Comparison of ENCODE assay signal across 21 cellular contexts in the genomic region with DNA sequence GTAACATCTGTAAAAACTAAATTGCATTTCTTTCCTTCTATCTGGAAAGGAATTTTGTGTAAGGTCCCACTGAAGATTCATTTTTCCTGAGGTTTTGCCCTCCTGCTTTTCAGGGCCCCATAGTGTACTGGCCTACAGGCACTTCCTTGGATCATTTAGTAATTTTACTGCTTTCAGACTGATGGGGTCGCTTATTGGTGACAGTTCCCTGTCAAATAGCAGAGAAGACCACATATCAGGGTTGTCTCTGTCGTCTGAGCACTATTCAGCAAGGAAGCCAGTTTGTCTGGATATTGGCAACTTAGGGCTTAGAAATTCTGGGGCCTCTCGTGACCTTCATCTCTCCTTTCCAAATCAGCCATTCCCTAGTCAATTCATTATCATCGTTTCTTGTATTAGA. TPM values are rescaled to one million over a fixed set of nuclear protein-coding genes. Genes with fewer than 3 reads are reported as not detected.
DNase-seq lines count a peak whose midpoint lies in the region; TF ChIP-seq lines count a peak whose summit lies in the region.
"Had no signal": no experiment of that assay in that cellular context is flagged by ENCODE, and none has a peak within 500 bp of the region (broad histone marks: within the 10 kb centered on the region; RNA-seq: fewer than 3 reads in every experiment).

No MANE protein-coding gene starts in this region.

- TF ChIP-seq CTCF in neural cell (IDR thresholded peaks at IDR 0.05; ENCODE audit: poor library complexity, severe bottlenecking) = no peak

- peaks cover 26% of the 10 kb centered on the region for H3K27me3 ChIP-seq in neural cell (ENCODE audit: insufficient read depth, low read depth, low read length)
- H3K27me3 ChIP-seq: BLaER1 had no signal

- no peak overlapping the region for H2AFZ ChIP-seq in neural cell (ENCODE audit: low read depth, low read length)

- no peaks in the 10 kb centered on the region for H3K36me3 ChIP-seq in neural cell (ENCODE audit: insufficient read depth, low read length)
- H3K36me3 ChIP-seq: BE2C, BLaER1 had no signal

- no peak for TF ChIP-seq RAD21 in neural cell (conservative IDR thresholded peaks at IDR 0.05)

- no peaks in the 10 kb centered on the region for H3K9me3 ChIP-seq in neural cell (ENCODE audit: low read length)
- H3K9me3 ChIP-seq: BE2C, BLaER1 had no signal

- DNase-seq in cerebellar cortex (ENCODE audit: low spot score) = peak; percentile 53
- no peak for DNase-seq in NOMO-1 (lab: John Stamatoyannopoulos, UW; ENCODE audit: unreplicated experiment in 2 of 2)
- DNase-seq in RPMI8226 = no peak
- no peak for DNase-seq in foreskin melanocyte
- DNase-seq: 8988T; ACHN; BE2C; CD4-positive, alpha-beta memory T cell; CD4-positive, CD25-positive, alpha-beta regulatory T cell; CD8-positive, alpha-beta memory T cell; COR-L47; DMS 273 treated with DMSO at 0.1 percent for 48 hours; DMS153; DMS53; DMS79; DND-41; EL; GF-D8 had no signal

- TF ChIP-seq EP300 in neural cell (conservative IDR thresholded peaks at IDR 0.05; ENCODE audit: poor library complexity, severe bottlenecking) = no peak

- peak overlapping the region; percentile 17 for H3K4me2 ChIP-seq in neural cell (ENCODE audit: low read length)
- H3K4me2 ChIP-seq: BLaER1 had no signal

- H4K20me1 ChIP-seq in neural cell (ENCODE audit: insufficient read depth) = no peaks in the 10 kb centered on the region
- H4K20me1 ChIP-seq: BLaER1 had no signal

- H3K4me3 ChIP-seq in neural cell (ENCODE audit: low read length) = no peak overlapping the region
- H3K4me3 ChIP-seq: BLaER1 had no signal

- H3K9ac ChIP-seq in neural cell (ENCODE audit: low read length) = no peak overlapping the region
- H3K9ac ChIP-seq: BLaER1 had no signal

- H3K79me2 ChIP-seq in neural cell (replicated peaks; ENCODE audit: insufficient read depth, low read length) = no peaks in the 10 kb centered on the region

- H3K27ac ChIP-seq in neural cell (ENCODE audit: low read length) = no peak overlapping the region
- H3K27ac ChIP-seq: BLaER1 had no signal

- H3K9me2 ChIP-seq in neural cell (ENCODE audit: insufficient read depth, low read length) = no peaks in the 10 kb centered on the region

- no peaks in the 10 kb centered on the region for H3F3A ChIP-seq in neural cell (ENCODE audit: insufficient read depth, low read length, poor library complexity, severe bottlenecking)

TF ChIP-seq in neural cell, 6 proteins besides CTCF, POLR2A, EP300 and RAD21:
- no peak for TF ChIP-seq EZH2 (IDR thresholded peaks at IDR 0.05; ENCODE audit: borderline replicate concordance, insufficient read depth, low read length, poor library complexity, severe bottlenecking)
- no peak for TF ChIP-seq TAF1 (IDR thresholded peaks at IDR 0.05; ENCODE audit: low read depth)
- no peak for TF ChIP-seq POLR2AphosphoS5 (IDR thresholded peaks at IDR 0.05)
- TF ChIP-seq, protein P1, sequence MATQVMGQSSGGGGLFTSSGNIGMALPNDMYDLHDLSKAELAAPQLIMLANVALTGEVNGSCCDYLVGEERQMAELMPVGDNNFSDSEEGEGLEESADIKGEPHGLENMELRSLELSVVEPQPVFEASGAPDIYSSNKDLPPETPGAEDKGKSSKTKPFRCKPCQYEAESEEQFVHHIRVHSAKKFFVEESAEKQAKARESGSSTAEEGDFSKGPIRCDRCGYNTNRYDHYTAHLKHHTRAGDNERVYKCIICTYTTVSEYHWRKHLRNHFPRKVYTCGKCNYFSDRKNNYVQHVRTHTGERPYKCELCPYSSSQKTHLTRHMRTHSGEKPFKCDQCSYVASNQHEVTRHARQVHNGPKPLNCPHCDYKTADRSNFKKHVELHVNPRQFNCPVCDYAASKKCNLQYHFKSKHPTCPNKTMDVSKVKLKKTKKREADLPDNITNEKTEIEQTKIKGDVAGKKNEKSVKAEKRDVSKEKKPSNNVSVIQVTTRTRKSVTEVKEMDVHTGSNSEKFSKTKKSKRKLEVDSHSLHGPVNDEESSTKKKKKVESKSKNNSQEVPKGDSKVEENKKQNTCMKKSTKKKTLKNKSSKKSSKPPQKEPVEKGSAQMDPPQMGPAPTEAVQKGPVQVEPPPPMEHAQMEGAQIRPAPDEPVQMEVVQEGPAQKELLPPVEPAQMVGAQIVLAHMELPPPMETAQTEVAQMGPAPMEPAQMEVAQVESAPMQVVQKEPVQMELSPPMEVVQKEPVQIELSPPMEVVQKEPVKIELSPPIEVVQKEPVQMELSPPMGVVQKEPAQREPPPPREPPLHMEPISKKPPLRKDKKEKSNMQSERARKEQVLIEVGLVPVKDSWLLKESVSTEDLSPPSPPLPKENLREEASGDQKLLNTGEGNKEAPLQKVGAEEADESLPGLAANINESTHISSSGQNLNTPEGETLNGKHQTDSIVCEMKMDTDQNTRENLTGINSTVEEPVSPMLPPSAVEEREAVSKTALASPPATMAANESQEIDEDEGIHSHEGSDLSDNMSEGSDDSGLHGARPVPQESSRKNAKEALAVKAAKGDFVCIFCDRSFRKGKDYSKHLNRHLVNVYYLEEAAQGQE (IDR thresholded peaks at IDR 0.05; ENCODE audit: borderline replicate concordance) = no peak
- TF ChIP-seq SMC3 (conservative IDR thresholded peaks at IDR 0.05; ENCODE audit: poor library complexity) = no peak
- no peak for TF ChIP-seq MXI1 (conservative IDR thresholded peaks at IDR 0.05; ENCODE audit: poor library complexity, severe bottlenecking)

RNA-seq across cellular contexts. Expression of a gene that starts 3.5 kb away (rescaled TPM):
- 2.8 and 2.9 TPM in 2 replicates for polyA plus RNA-seq in neural cell
- 8.5 and 10.9 TPM in 2 replicates for polyA minus RNA-seq in neural cell
- polyA plus RNA-seq: CD14-positive monocyte; CD4-positive, alpha-beta memory T cell; CD8-positive, alpha-beta memory T cell had no signal
